ENCODE assay signal across 8 cellular contexts in the genomic region with DNA sequence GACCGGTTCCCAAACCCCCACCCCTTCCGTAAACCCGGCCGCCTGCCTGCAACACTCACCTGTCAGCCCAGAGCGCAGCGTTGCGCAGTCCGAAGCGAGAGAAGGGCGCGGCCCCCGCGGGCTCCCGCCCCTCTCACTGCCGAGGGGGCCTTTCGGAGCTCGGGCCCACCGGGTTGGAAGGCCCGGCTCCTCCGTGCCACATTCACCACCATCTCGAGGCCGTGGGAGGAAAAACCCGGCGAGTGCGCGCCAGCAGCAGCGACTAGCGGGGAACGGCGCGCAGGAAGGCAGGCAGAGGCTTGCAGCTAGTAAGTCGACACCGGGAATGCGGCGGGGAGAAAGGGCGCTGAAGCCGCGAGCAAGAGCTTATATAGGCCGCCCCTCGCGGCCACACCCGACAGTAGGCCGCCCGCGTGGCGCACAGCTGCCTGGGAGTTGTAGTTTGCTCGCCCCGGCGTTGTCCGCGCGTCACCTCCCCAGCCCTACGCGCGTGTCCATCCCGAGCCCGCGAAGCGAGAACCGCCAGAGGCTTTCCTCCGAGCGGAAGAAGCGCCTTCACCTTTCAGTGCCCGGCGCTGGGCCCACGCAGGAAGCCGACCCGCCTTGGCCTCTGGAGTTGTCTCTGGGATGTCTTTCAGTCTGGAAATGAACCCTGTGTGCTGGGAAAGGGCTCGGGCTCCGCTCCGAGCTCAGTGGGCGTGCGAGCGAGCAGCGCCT. TPM values are rescaled to one million over a fixed set of nuclear protein-coding genes. Genes with fewer than 3 reads are reported as not detected.
DNase-seq lines count a peak whose midpoint lies in the region; TF ChIP-seq lines count a peak whose summit lies in the region.

No MANE protein-coding gene starts in this region.

- H4K20me1 ChIP-seq in H9 (ENCODE audit: control insufficient read depth, insufficient read depth, insufficient read length): no peaks in the 10 kb centered on the region

- H3K79me1 ChIP-seq in H9 (ENCODE audit: insufficient read depth, low read depth, low read length, poor library complexity, severe bottlenecking): no peaks in the 10 kb centered on the region

- H3K4me1 Mint-ChIP-seq in H9: peaks cover 25 to 28% of the 10 kb centered on the region in 2 experiments

- no CpG with 5 or more reads among the region's 75 CpGs for WGBS in H9 (ENCODE audit: extremely low coverage, insufficient read length, low lambda C conversion rate)

- peak overlapping the region in 2 of 3 experiments; percentile 66 to 95; a peak in 5 of 7 replicates for H3K27ac Mint-ChIP-seq in H9

- H3K9me3 Mint-ChIP-seq in H9: no peaks in the 10 kb centered on the region; a peak in 1 of 5 replicates

- H3K4me1 ChIP-seq in H9 (ENCODE audit: insufficient read depth, low read length): no peaks in the 10 kb centered on the region

- no peak overlapping the region for H4K8ac ChIP-seq in H9 (replicated peaks; ENCODE audit: insufficient read length, low read depth, low read length)

- DNase-seq in GDM1 (lab: John Stamatoyannopoulos, UW): peak; percentile 95
- DNase-seq in H9: peak; percentile 94
- peak; percentile 97 for DNase-seq in MG63
- peak; percentile 72 for DNase-seq in SIG-M5 (lab: John Stamatoyannopoulos, UW)
- DNase-seq in activated naive CD4-positive, alpha-beta T cell (lab: John Stamatoyannopoulos, UW): peak; percentile 84 to 91 (median 86)
- peak; percentile 92 for DNase-seq in foreskin melanocyte
- DNase-seq in non-pigmented ciliary epithelial cell (ENCODE audit: low read depth): peak; percentile 68
- peak; percentile 97 for DNase-seq in superior temporal gyrus (ENCODE audit: extremely low spot score)

- H3K9me3 ChIP-seq in H9 (ENCODE audit: control insufficient read depth, low read depth, low read length): no peaks in the 10 kb centered on the region
- no peaks in the 10 kb centered on the region for H3K9me3 ChIP-seq in MG63

- H3K4me3 ChIP-seq in MG63: peak overlapping the region; percentile 95

- no peak overlapping the region for H3K27ac ChIP-seq in H9 (ENCODE audit: insufficient read length, low read depth, low read length)

- no peak overlapping the region for H3K18ac ChIP-seq in H9 (ENCODE audit: insufficient read length, low read depth, low read length)

- peaks cover 16% of the 10 kb centered on the region; the same call in 1 of the 2 replicates for H3K79me2 ChIP-seq in H9 (ENCODE audit: insufficient read depth, low read length)

- H3T11ph ChIP-seq in H9 (ENCODE audit: low read length): no peak overlapping the region

- H3K27me3 Mint-ChIP-seq in H9 (ENCODE audit: low read depth): 0 out of 2 replicates have a peak, but pooled peaks cover 3% of the 10 kb centered on the region

- H3K23ac ChIP-seq in H9 (ENCODE audit: insufficient read length, low read depth, low read length): no peak overlapping the region

- H4K91ac ChIP-seq in H9 (ENCODE audit: insufficient read length, low read depth, low read length): no peak overlapping the region

- H3K27me3 ChIP-seq in H9 (ENCODE audit: insufficient read depth, low read length) (no peaks in the 10 kb centered on the region), MG63 (no peaks in the 10 kb centered on the region)

- H3K36me3 Mint-ChIP-seq in H9 (ENCODE audit: insufficient read depth in 1 of 3, low read depth in 3 of 3): peaks cover 30 to 44% (median 38%) of the 10 kb centered on the region in 3 experiments

- H3K4me2 ChIP-seq in H9 (ENCODE audit: insufficient read depth, insufficient read length, low read length): peak overlapping the region; percentile 98

- no peak overlapping the region for H4K5ac ChIP-seq in H9 (ENCODE audit: insufficient read length, low read depth, low read length)

- no peak overlapping the region for H2BK20ac ChIP-seq in H9 (ENCODE audit: low read depth, low read length, poor library complexity, severe bottlenecking)

- no peak overlapping the region for H3K56ac ChIP-seq in H9 (ENCODE audit: insufficient read length, low read depth, low read length)

- H2BK120ac ChIP-seq in H9 (ENCODE audit: low read depth, low read length, poor library complexity, severe bottlenecking): no peak overlapping the region

- no peak overlapping the region for H2BK15ac ChIP-seq in H9 (ENCODE audit: low read depth, low read length)

- H3K23me2 ChIP-seq in H9 (ENCODE audit: insufficient read length, low read depth, low read length, poor library complexity, severe bottlenecking): peaks cover 17% of the 10 kb centered on the region

- peak overlapping the region; percentile 90 to 96 for H3K4me3 Mint-ChIP-seq in H9

- H3K14ac ChIP-seq in H9 (ENCODE audit: insufficient read depth, low read length): no peak overlapping the region

- TF ChIP-seq CTCF in H9 (conservative IDR thresholded peaks at IDR 0.05): no peak

- H2BK12ac ChIP-seq in H9 (ENCODE audit: insufficient read length, low read depth, low read length): no peak overlapping the region

- no peak overlapping the region for H3K4ac ChIP-seq in H9 (ENCODE audit: low read depth, low read length)

- no peak overlapping the region for H2AK5ac ChIP-seq in H9 (ENCODE audit: insufficient read length, low read length)

- H3K36me3 ChIP-seq in MG63: peaks cover 47% of the 10 kb centered on the region

- H2BK5ac ChIP-seq in H9 (ENCODE audit: insufficient read length, low read length): no peak overlapping the region

- H3K9ac ChIP-seq in H9 (ENCODE audit: extremely low read depth, insufficient read length, low read length): peak overlapping the region; percentile 66

- H2AFZ ChIP-seq in H9 (ENCODE audit: low read length): no peak overlapping the region

RNA-seq across cellular contexts. Expression of gene RAB42, which starts 10.4 kb away (rescaled TPM):
- total RNA-seq in H9 (2021): 13.2 and 15.6 TPM in 2 replicates
- total RNA-seq in MG63 (2014; rRNA removed; shearing (Covaris generic); ENCODE audit: low replicate concordance): 12.5 and 14.1 TPM in 2 replicates

RNA-seq across cellular contexts. Expression of gene TRNAU1AP, which starts 28.8 kb away (rescaled TPM):
- total RNA-seq in H9 (2021): 42.2 and 45.0 TPM in 2 replicates
- total RNA-seq in MG63 (2014; rRNA removed; shearing (Covaris generic); ENCODE audit: low replicate concordance): 9.7 and 11.2 TPM in 2 replicates
